Comparison of ENCODE assay signal across 9 cellular contexts in genomic region chr4:108168213-108168671, GRCh38. TPM values are rescaled to one million over a fixed set of nuclear protein-coding genes. Genes with fewer than 3 reads are reported as not detected.
DNase-seq lines count a peak whose midpoint lies in the region; ATAC-seq and TF ChIP-seq lines count a peak whose summit lies in the region.
"Had no signal": no experiment of that assay in that cellular context is flagged by ENCODE, and none has a peak within 500 bp of the region (broad histone marks: within the 10 kb centered on the region; RNA-seq: fewer than 3 reads in every experiment).

No MANE protein-coding gene starts in this region.

- peak overlapping the region; percentile 99 for H3K4me3 Mint-ChIP-seq in stimulated activated naive CD8-positive, alpha-beta T cell treated with anti-CD3 and anti-CD28 coated beads, Interleukin-15, Interleukin-2, amounts not matched to agents 100 ng/mL and 50 ng/mL, for 24 hours

- peak overlapping the region; percentile 58 for H3K4me3 ChIP-seq in iPS-15b (ENCODE audit: low read depth, low read length)
- H3K4me3 ChIP-seq in stomach: peak overlapping the region; percentile 53 to 81 (median 64)

- peaks cover 50% of the 10 kb centered on the region for H3K4me1 Mint-ChIP-seq in stimulated activated naive CD8-positive, alpha-beta T cell treated with anti-CD3 and anti-CD28 coated beads, Interleukin-15, Interleukin-2, amounts not matched to agents 100 ng/mL and 50 ng/mL, for 24 hours (ENCODE audit: low read depth)

- peaks cover 16% of the 10 kb centered on the region for H3K36me3 Mint-ChIP-seq in stimulated activated naive CD8-positive, alpha-beta T cell treated with anti-CD3 and anti-CD28 coated beads, Interleukin-15, Interleukin-2, amounts not matched to agents 100 ng/mL and 50 ng/mL, for 24 hours (ENCODE audit: low read depth)

- intact Hi-C loops in stomach (cut with DNase I; ENCODE audit: low total_unique reads): no loop called here

- TF ChIP-seq POLR2A in stomach (IDR thresholded peaks at IDR 0.05): no peak

- TF ChIP-seq EP300 in stomach (IDR thresholded peaks at IDR 0.05): no peak

- WGBS in stomach, 5 donors: 0 to 1% (median 1%) methylated on average over 24 of the region's 24 CpGs

- no peak for ATAC-seq in stimulated activated naive CD8-positive, alpha-beta T cell treated with anti-CD3 and anti-CD28 coated beads, Interleukin-15, Interleukin-2, amounts not matched to agents 100 U/mL and 50 U/mL, for 24 hours
- no peak for ATAC-seq in omental fat pad (ENCODE audit: low FRiP score)
- no peak for ATAC-seq in HG03571 (IDR thresholded peaks at IDR 0.05; ENCODE audit: unreplicated experiment)

- H3K27me3 ChIP-seq in iPS-15b (ENCODE audit: control insufficient read depth, insufficient read depth, low read length) (peaks cover 90% of the 10 kb centered on the region), stomach (peaks cover 36 to 98% (median 80%) of the 10 kb centered on the region in 3 donors)

- H3K27me3 Mint-ChIP-seq in stimulated activated naive CD8-positive, alpha-beta T cell treated with anti-CD3 and anti-CD28 coated beads, Interleukin-15, Interleukin-2, amounts not matched to agents 100 ng/mL and 50 ng/mL, for 24 hours: peaks cover 11% of the 10 kb centered on the region

- no peaks in the 10 kb centered on the region for H3K9me3 ChIP-seq in iPS-15b (ENCODE audit: control insufficient read depth, insufficient read depth, low read length)
- no peaks in the 10 kb centered on the region for H3K9me3 ChIP-seq in stomach

- DNase-seq in stimulated activated naive CD8-positive, alpha-beta T cell treated with anti-CD3 and anti-CD28 coated beads, Interleukin-15, Interleukin-2, amounts not matched to agents 100 U/mL and 50 U/mL, for 24 hours: no peak
- DNase-seq in activated CD4-positive, alpha-beta T cell treated with anti-CD3 and anti-CD28 coated beads, Interleukin-2, amount 50 U/mL, for 1 hour: peak; percentile 38
- no peak for DNase-seq in stomach
- DNase-seq in omental fat pad (ENCODE audit: low spot score): no peak
- no peak for DNase-seq in mucosa of gallbladder (ENCODE audit: low spot score)

- peak overlapping the region; percentile 20 for H3K9ac ChIP-seq in iPS-15b (ENCODE audit: low read depth, low read length)

- H3K36me3 ChIP-seq in iPS-15b (ENCODE audit: control insufficient read depth, insufficient read depth, low read length): no peaks in the 10 kb centered on the region
- no peaks in the 10 kb centered on the region for H3K36me3 ChIP-seq in stomach

- no peaks in the 10 kb centered on the region for H3K9me3 Mint-ChIP-seq in stimulated activated naive CD8-positive, alpha-beta T cell treated with anti-CD3 and anti-CD28 coated beads, Interleukin-15, Interleukin-2, amounts not matched to agents 100 ng/mL and 50 ng/mL, for 24 hours

- peak overlapping the region in 3 of 5 donors; percentile 8 to 26 (median 23) for H3K27ac ChIP-seq in stomach
- H3K27ac ChIP-seq: epithelial cell of prostate had no signal

- no peak for TF ChIP-seq CTCF in stomach (IDR thresholded peaks at IDR 0.05)
- TF ChIP-seq CTCF in omental fat pad (IDR thresholded peaks at IDR 0.05): no peak

- peak overlapping the region; percentile 88 for H3K27ac Mint-ChIP-seq in stimulated activated naive CD8-positive, alpha-beta T cell treated with anti-CD3 and anti-CD28 coated beads, Interleukin-15, Interleukin-2, amounts not matched to agents 100 ng/mL and 50 ng/mL, for 24 hours

- H3K4me1 ChIP-seq in iPS-15b (ENCODE audit: control insufficient read depth, insufficient read depth, low read length): peaks cover 17% of the 10 kb centered on the region
- H3K4me1 ChIP-seq in stomach: peaks cover 40 to 59% (median 51%) of the 10 kb centered on the region in 4 donors

RNA-seq across cellular contexts. Expression of gene LEF1, which starts 0.5 kb away (rescaled TPM):
- total RNA-seq in stomach (10 to 100 TPM in 1 of 5 donors, 1 to 10 TPM in 2, not detected in 2; 2.3 to 11.0 (median 6.2) TPM), omental fat pad (1 to 10 TPM; 2.2 to 8.3 (median 3.7) TPM), mucosa of gallbladder (5.2 TPM)
- 1 to 10 TPM in 2 of 3 donors, under 1 TPM in 1; 0.81 to 3.8 (median 1.4) TPM for polyA plus RNA-seq in stomach
